Comparison of ENCODE assay signal across 25 cellular contexts in the genomic region with DNA sequence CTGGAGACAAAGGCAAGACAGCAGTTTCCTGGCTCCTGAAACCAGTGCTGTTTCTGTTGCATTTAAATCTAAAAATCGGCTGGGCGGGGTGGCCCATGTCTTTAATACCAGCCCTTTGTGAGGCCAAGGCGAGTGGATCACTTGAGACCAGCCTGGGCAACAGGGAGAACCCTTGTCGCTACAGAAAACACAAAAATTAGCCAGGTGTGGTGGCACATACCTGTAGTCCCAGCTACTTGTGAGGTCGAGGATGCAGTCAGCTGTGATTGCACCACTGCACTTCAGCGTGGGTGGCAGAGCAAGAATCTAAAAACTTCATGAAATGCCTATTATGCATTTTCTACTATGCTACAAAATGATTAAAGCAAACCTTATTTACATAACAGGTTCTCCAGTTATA.
"Had no signal": no experiment of that assay in that cellular context is flagged by ENCODE, and none has a peak within 500 bp of the region (broad histone marks: within the 10 kb centered on the region; RNA-seq: fewer than 3 reads in every experiment).

No MANE protein-coding gene starts in this region.

- H3K4me1 Mint-ChIP-seq: endodermal cell, mesothelial cell of epicardium, naive B cell had no signal

- H3K4me3 ChIP-seq: colonic mucosa, esophagus muscularis mucosa, heart right ventricle, left lung, lower lobe of right lung, mucosa of descending colon had no signal

- H3K9me3 ChIP-seq: colonic mucosa, left lung, lower lobe of right lung, mucosa of descending colon had no signal

- H3K36me3 ChIP-seq: colonic mucosa, esophagus muscularis mucosa, heart right ventricle, left lung, lower lobe of right lung had no signal

- ATAC-seq: effector memory CD8-positive, alpha-beta T cell; foreskin keratinocyte; heart right ventricle; left colon; left lung; left ventricle myocardium superior; lower lobe of right lung; mucosa of descending colon had no signal

- H3K36me3 Mint-ChIP-seq: mesothelial cell of epicardium had no signal

- FAIRE-seq: endometrium, frontal cortex, islet of Langerhans, keratinocyte had no signal

- DNase-seq: colonic mucosa; cortex of kidney; effector CD8-positive, alpha-beta T cell; effector memory CD8-positive, alpha-beta T cell; endodermal cell; foreskin keratinocyte; glutamatergic neuron; head of caudate nucleus; heart right ventricle; hippocampal formation; left colon; left lung; left ventricle myocardium superior; lower lobe of right lung; mesenchymal stem cell; mucosa of descending colon; naive B cell had no signal

- H3K27ac ChIP-seq: colonic mucosa, epithelial cell of prostate, esophagus muscularis mucosa, foreskin keratinocyte, heart right ventricle, left lung, lower lobe of right lung had no signal

- H3K27me3 ChIP-seq: colonic mucosa, esophagus muscularis mucosa, foreskin keratinocyte, heart right ventricle, left lung had no signal

- H3K27me3 Mint-ChIP-seq: dendritic cell treated with granulocyte-macrophage colony-stimulating factor and Interleukin-4, amounts not matched to agents 40 ng/mL and 50 ng/mL, for 4 days; naive B cell had no signal

- H3K4me1 ChIP-seq: colonic mucosa, esophagus muscularis mucosa, foreskin keratinocyte, heart right ventricle, left lung, lower lobe of right lung had no signal

- H3K27ac Mint-ChIP-seq: dendritic cell treated with granulocyte-macrophage colony-stimulating factor and Interleukin-4, amounts not matched to agents 40 ng/mL and 50 ng/mL, for 4 days; effector memory CD8-positive, alpha-beta T cell; endodermal cell; mesothelial cell of epicardium; naive B cell had no signal

- H3K4me3 Mint-ChIP-seq: dendritic cell treated with granulocyte-macrophage colony-stimulating factor and Interleukin-4, amounts not matched to agents 40 ng/mL and 50 ng/mL, for 4 days; effector memory CD8-positive, alpha-beta T cell; endodermal cell; mesothelial cell of epicardium; naive B cell had no signal
